ENCODE assay signal across 7 cellular contexts in genomic region chr2:70964596-70965386, GRCh38. TPM values are rescaled to one million over a fixed set of nuclear protein-coding genes. Genes with fewer than 3 reads are reported as not detected.
A peak's percentile ranks its signal among the peaks of the same experiment; 100 is the strongest.
DNase-seq lines count a peak whose midpoint lies in the region; ATAC-seq and TF ChIP-seq lines count a peak whose summit lies in the region.

No MANE protein-coding gene starts in this region.

- H3K4me1 ChIP-seq in adipocyte (ENCODE audit: control insufficient read depth, insufficient read depth, low read length) (peaks cover 9% of the 10 kb centered on the region), rectal smooth muscle tissue (ENCODE audit: control insufficient read depth, insufficient read depth, low read length) (no peaks in the 10 kb centered on the region), uterus (peaks cover 0 to 4% of the 10 kb centered on the region in 2 donors)

- DNase-seq in SW480 (ENCODE audit: low spot score) = peak; percentile 11
- DNase-seq in adipocyte (ENCODE audit: low read depth) = peak; percentile 91
- peak; percentile 84 for DNase-seq in left ventricle myocardium superior
- DNase-seq in uterus = peak; percentile 72 to 80

- peak; percentile 77 to 87 (median 80) for TF ChIP-seq CTCF in uterus (IDR thresholded peaks at IDR 0.05)

- H3K4me3 ChIP-seq in adipocyte (ENCODE audit: low read length) (peak overlapping the region; percentile 76), rectal smooth muscle tissue (ENCODE audit: low read length) (peak overlapping the region; percentile 59), uterus (peak overlapping the region; percentile 29 to 47)

- peak; percentile 73 for ATAC-seq in GM18861 (IDR thresholded peaks at IDR 0.05; ENCODE audit: unreplicated experiment)
- peak; percentile 79 for ATAC-seq in HG03135 (IDR thresholded peaks at IDR 0.05; ENCODE audit: unreplicated experiment)
- peak; percentile 87 for ATAC-seq in left ventricle myocardium superior

- H3K27me3 ChIP-seq in adipocyte (replicated peaks; ENCODE audit: control insufficient read depth, insufficient read depth, low read length) (peaks cover 22% of the 10 kb centered on the region), rectal smooth muscle tissue (ENCODE audit: control insufficient read depth, insufficient read depth, low read length) (peaks cover 6% of the 10 kb centered on the region), uterus (peaks cover 0 to 5% of the 10 kb centered on the region in 2 donors)

- H3K27ac ChIP-seq in rectal smooth muscle tissue (ENCODE audit: low read depth, low read length) = no peak overlapping the region
- no peak overlapping the region for H3K27ac ChIP-seq in uterus

- no peaks in the 10 kb centered on the region for H3K9me3 ChIP-seq in adipocyte (ENCODE audit: control insufficient read depth, low read length)
- no peaks in the 10 kb centered on the region for H3K9me3 ChIP-seq in uterus

- TF ChIP-seq POLR2A in uterus (IDR thresholded peaks at IDR 0.05) = no peak

- intact Hi-C loops in left ventricle myocardium superior (cut with micrococcal nuclease) (no loop called here), uterus (cut with DNase I; ENCODE audit: low total_unique reads) (no loop called here)

- peak overlapping the region; percentile 44 for H3K9ac ChIP-seq in adipocyte (ENCODE audit: low read length)
- no peak overlapping the region for H3K9ac ChIP-seq in rectal smooth muscle tissue (ENCODE audit: low read length)

- H3K36me3 ChIP-seq in adipocyte (ENCODE audit: control insufficient read depth, insufficient read depth, low read length, severe bottlenecking) (no peaks in the 10 kb centered on the region), rectal smooth muscle tissue (ENCODE audit: control insufficient read depth, insufficient read depth, low read length) (no peaks in the 10 kb centered on the region), uterus (no peaks in the 10 kb centered on the region)

RNA-seq across cellular contexts. Expression of gene ANKRD53, which starts 13.6 kb away (rescaled TPM):
- total RNA-seq in left ventricle myocardium superior (0.92 TPM), uterus (1 to 10 TPM in 2 of 4 donors, not detected in 2; 1.8 to 3.7 TPM)

RNA-seq across cellular contexts. Expression of gene ATP6V1B1, which starts 29.1 kb away (rescaled TPM):
- total RNA-seq in left ventricle myocardium superior (not detected), uterus (1 to 10 TPM in 2 of 4 donors, not detected in 2; 3.4 to 3.7 TPM)

RNA-seq across cellular contexts. Expression of gene TEX261, which starts 29.9 kb away (rescaled TPM):
- 50.4 TPM for total RNA-seq in left ventricle myocardium superior
- total RNA-seq in uterus = 10 to 100 TPM; 10.2 to 81.8 (median 53.7) TPM

Comparison
In these comparisons a context has a peak if more than half of its experiments do, and no peak if none do; other contexts are left out.
1. DNase-seq: peak in every context shown above with its lines; median percentile 91 in adipocyte; 84 in left ventricle myocardium superior; 76 in uterus; 11 in SW480.